Comparison of ENCODE assay signal across 30 cellular contexts in genomic region chr5:164708831-164709230, GRCh38.
"Had no signal": no experiment of that assay in that cellular context is flagged by ENCODE, and none has a peak within 500 bp of the region (broad histone marks: within the 10 kb centered on the region; RNA-seq: fewer than 3 reads in every experiment).

No MANE protein-coding gene starts in this region.

- H3K4me2 ChIP-seq: smooth muscle cell had no signal

- FAIRE-seq: kidney, pancreas had no signal

- H3K9me3 ChIP-seq: breast epithelium, esophagus muscularis mucosa, pancreas, psoas muscle, right atrium auricular region, stomach, tibial artery had no signal

- DNase-seq: activated CD4-positive, alpha-beta memory T cell treated with anti-CD3 and anti-CD28 coated beads, Interleukin-2, amount 10 ng/mL, durations not matched to agents 7 days and 5 days; activated CD4-positive, alpha-beta T cell treated with anti-CD3 and anti-CD28 coated beads for 1 hour; activated CD4-positive, alpha-beta T cell treated with anti-CD3 and anti-CD28 coated beads, Interleukin-2, amount 10 ng/mL, durations not matched to agents 7 days and 5 days; activated CD8-positive, alpha-beta memory T cell treated with anti-CD3 and anti-CD28 coated beads, Interleukin-2, amount 50 U/mL, for 48 hours; activated gamma-delta T cell treated with Interleukin-2 at 50 U/mL for 16 hours; activated naive CD8-positive, alpha-beta T cell treated with anti-CD3 and anti-CD28 coated beads, Interleukin-2, amount 50 U/mL, for 24 hours; activated T-cell treated with anti-CD3 and anti-CD28 coated beads, Interleukin-2, amount 50 U/mL, for 24 hours; central memory CD4-positive, alpha-beta T cell; foreskin melanocyte; immature natural killer cell; kidney; left colon; mammary epithelial cell; naive B cell; nephron progenitor cell; psoas muscle; stimulated activated CD4-positive, alpha-beta T cell treated with anti-CD3 and anti-CD28 coated beads, Interleukin-1b, Interleukin-23, amount 100 ng/mL, for 48 hours; stimulated activated CD4-positive, alpha-beta T cell treated with anti-CD3 and anti-CD28 coated beads, Interleukin-4, amount 100 ng/mL, for 4 hours; stimulated activated CD8-positive, alpha-beta memory T cell treated with anti-CD3 and anti-CD28 coated beads, Interleukin-4, amount 100 ng/mL, for 48 hours; stomach; T-helper 17 cell; T1000; tibial artery had no signal

- H3K4me1 ChIP-seq: breast epithelium, esophagus muscularis mucosa, pancreas, psoas muscle, right atrium auricular region, stomach, tibial artery had no signal

- H3K27me3 ChIP-seq: breast epithelium, esophagus muscularis mucosa, pancreas, right atrium auricular region, stomach, tibial artery had no signal

- H3K4me3 ChIP-seq: breast epithelium, esophagus muscularis mucosa, pancreas, psoas muscle, right atrium auricular region, smooth muscle cell, stomach, tibial artery had no signal

- H3K36me3 ChIP-seq: breast epithelium, esophagus muscularis mucosa, pancreas, right atrium auricular region, stomach, tibial artery had no signal

- H3K27ac ChIP-seq: breast epithelium, esophagus muscularis mucosa, pancreas, psoas muscle, right atrium auricular region, stomach, tibial artery had no signal

- ATAC-seq: activated naive CD8-positive, alpha-beta T cell treated with anti-CD3 and anti-CD28 coated beads, Interleukin-2, amount 50 U/mL, for 24 hours; activated T-helper 17 cell treated with anti-CD3 and anti-CD28 coated beads, Interleukin-2, amount 50 U/mL, for 72 hours; left colon; pancreas; psoas muscle; stimulated activated memory B cell treated with anti-CD40 and anti-IgM and Interleukin-4, amounts not matched to agents 10 μg/mL and 1 μg/mL and 100 μg/mL, for 72 hours; T-helper 17 cell had no signal
